ENCODE assay signal across 23 cellular contexts in genomic region chr7:111475959-111476358, GRCh38.
A peak's percentile ranks its signal among the peaks of the same experiment; 100 is the strongest.
DNase-seq lines count a peak whose midpoint lies in the region; ATAC-seq and TF ChIP-seq lines count a peak whose summit lies in the region.
"Had no signal": no experiment of that assay in that cellular context is flagged by ENCODE, and none has a peak within 500 bp of the region (broad histone marks: within the 10 kb centered on the region; RNA-seq: fewer than 3 reads in every experiment).

No MANE protein-coding gene starts in this region.

- no peaks in the 10 kb centered on the region for H3K27me3 ChIP-seq in IMR-90 (ENCODE audit: control insufficient read depth, insufficient read depth, low read length)
- H3K27me3 ChIP-seq in adipocyte (replicated peaks; ENCODE audit: control insufficient read depth, insufficient read depth, low read length), result no peaks in the 10 kb centered on the region
- no peaks in the 10 kb centered on the region for H3K27me3 ChIP-seq in left ventricle myocardium inferior (ENCODE audit: low read depth)
- H3K27me3 ChIP-seq in foreskin keratinocyte, result no peaks in the 10 kb centered on the region
- H3K27me3 ChIP-seq: BE2C; BLaER1 treated with 17β-estradiol and CSF1 and Interleukin-3, amounts not matched to agents 10 nM and 100 nM had no signal

- no peak overlapping the region for H3K4ac ChIP-seq in IMR-90 (ENCODE audit: low read depth, low read length)

- no peak overlapping the region for H3K18ac ChIP-seq in IMR-90 (ENCODE audit: low read depth, low read length)

- DNase-seq in IMR-90 (no peak), adipocyte (ENCODE audit: low read depth) (peak; percentile 40), erythroblast (lab: John Stamatoyannopoulos, UW) (peak; percentile 36 to 38), sciatic nerve (ENCODE audit: low spot score) (no peak), left ventricle myocardium inferior (no peak), foreskin keratinocyte (no peak)
- DNase-seq: 8988T; ACHN; AML-193; BE2C; CD4-positive, alpha-beta T cell; CD8-positive, alpha-beta memory T cell; DMS 273 treated with DMSO at 0.1 percent for 48 hours; DMS79; EL; GDM1; H9; HFFc6 had no signal

- no peak overlapping the region for H2BK20ac ChIP-seq in IMR-90 (ENCODE audit: low read depth, low read length)

- no peak overlapping the region for H3K14ac ChIP-seq in IMR-90 (replicated peaks; ENCODE audit: low read depth, low read length)

- H3K56ac ChIP-seq in IMR-90 (ENCODE audit: extremely low read depth, insufficient read depth, low read length), result no peak overlapping the region

- no peak overlapping the region for H2AK9ac ChIP-seq in IMR-90 (replicated peaks; ENCODE audit: low read depth, low read length, poor library complexity)

- H3K9me1 ChIP-seq in IMR-90 (ENCODE audit: insufficient read depth, low read length), result no peaks in the 10 kb centered on the region

- H3K4me3 ChIP-seq in IMR-90 (ENCODE audit: insufficient read depth, low read depth, low read length), result no peak overlapping the region
- no peak overlapping the region for H3K4me3 ChIP-seq in adipocyte (ENCODE audit: low read length)
- H3K4me3 ChIP-seq in left ventricle myocardium inferior, result no peak overlapping the region
- H3K4me3 ChIP-seq: A549; BLaER1 treated with 17β-estradiol and CSF1 and Interleukin-3, amounts not matched to agents 10 nM and 100 nM; GM12878; GM23338 had no signal

- H3K23ac ChIP-seq in IMR-90 (ENCODE audit: low read depth, low read length), result no peak overlapping the region

- H3K36me3 ChIP-seq in IMR-90 (ENCODE audit: control insufficient read depth, insufficient read depth, low read length) (no peaks in the 10 kb centered on the region), adipocyte (ENCODE audit: control insufficient read depth, insufficient read depth, low read length, severe bottlenecking) (no peaks in the 10 kb centered on the region), left ventricle myocardium inferior (no peaks in the 10 kb centered on the region)
- H3K36me3 ChIP-seq: BE2C; BLaER1 treated with 17β-estradiol and CSF1 and Interleukin-3, amounts not matched to agents 10 nM and 100 nM had no signal

- no peak overlapping the region for H2AFZ ChIP-seq in IMR-90 (replicated peaks; ENCODE audit: low read length, poor library complexity)
- H2AFZ ChIP-seq: GM23338 had no signal

- H4K91ac ChIP-seq in IMR-90 (ENCODE audit: insufficient read depth, low read depth, low read length), result no peak overlapping the region

- POLR2A ChIA-PET in IMR-90 (lab: Charles Lee; ENCODE audit: unreplicated experiment), result no interaction called here

- H4K5ac ChIP-seq in IMR-90 (ENCODE audit: low read depth, low read length), result no peak overlapping the region

- no peak for TF ChIP-seq RAD21 in IMR-90 (IDR thresholded peaks at IDR 0.05; ENCODE audit: low read length)

- H3K9me3 ChIP-seq in IMR-90 (ENCODE audit: control insufficient read depth, insufficient read depth, low read length) (no peaks in the 10 kb centered on the region), adipocyte (ENCODE audit: control insufficient read depth, low read length) (peaks cover 18% of the 10 kb centered on the region), left ventricle myocardium inferior (replicated peaks) (peaks cover 16% of the 10 kb centered on the region)

- ATAC-seq in IMR-90 (ENCODE audit: low read depth) (no peak), sciatic nerve (peak; percentile 60), GM18858 (IDR thresholded peaks at IDR 0.05; ENCODE audit: unreplicated experiment) (no peak), foreskin keratinocyte (no peak)
- ATAC-seq: A549, GM12878, GM23338 had no signal

- no peak for TF ChIP-seq CTCF in IMR-90 (conservative IDR thresholded peaks at IDR 0.05; ENCODE audit: low read depth, low read length)
- TF ChIP-seq CTCF in left ventricle myocardium inferior (IDR thresholded peaks at IDR 0.05; ENCODE audit: borderline replicate concordance), result no peak
- TF ChIP-seq CTCF in foreskin keratinocyte (conservative IDR thresholded peaks at IDR 0.05), result no peak

- no peak overlapping the region for H2BK15ac ChIP-seq in IMR-90 (ENCODE audit: low read depth, low read length)

- no CpG with 5 or more reads among the region's 1 CpG for WGBS in IMR-90 (ENCODE audit: extremely low coverage in 2 of 2, insufficient read length in 1 of 2), 2 experiments

- CTCF ChIA-PET in IMR-90 (lab: Yijun Ruan, JAX), result no interaction called here

- no peak overlapping the region for H2BK5ac ChIP-seq in IMR-90 (ENCODE audit: low read depth, low read length, poor library complexity, severe bottlenecking)

- no TSS peak for BruUV-seq in IMR-90 (replicated peaks; lab: Mats Ljungman, UMichigan)

- H4K20me1 ChIP-seq in IMR-90 (ENCODE audit: insufficient read depth, low read length), result no peaks in the 10 kb centered on the region
- H4K20me1 ChIP-seq: BLaER1 treated with 17β-estradiol and CSF1 and Interleukin-3, amounts not matched to agents 10 nM and 100 nM had no signal

- no peak for TF ChIP-seq POLR2A in IMR-90 (IDR thresholded peaks at IDR 0.05; ENCODE audit: low read depth, low read length)
- no peak for TF ChIP-seq POLR2A in erythroblast (IDR thresholded peaks at IDR 0.05; ENCODE audit: low read length)

- H3K27ac ChIP-seq in IMR-90 (ENCODE audit: insufficient read depth, low read length), result no peak overlapping the region
- no peak overlapping the region for H3K27ac ChIP-seq in left ventricle myocardium inferior (replicated peaks)
- no peak overlapping the region for H3K27ac ChIP-seq in foreskin keratinocyte
- H3K27ac ChIP-seq: A549; BLaER1 treated with 17β-estradiol and CSF1 and Interleukin-3, amounts not matched to agents 10 nM and 100 nM had no signal

- dilution Hi-C loops in IMR-90 (cut with HindIII; ENCODE audit: low sequenced_read_pairs, unreplicated experiment), result no loop called here

- in situ Hi-C loops in IMR-90 (cut with MboI; ENCODE audit: low sequenced_read_pairs), result no loop called here

- no peak overlapping the region for H3K4me2 ChIP-seq in IMR-90 (ENCODE audit: low read depth, low read length)
- H3K4me2 ChIP-seq: A549; BLaER1 treated with 17β-estradiol and CSF1 and Interleukin-3, amounts not matched to agents 10 nM and 100 nM; GM23338 had no signal

- H3K79me1 ChIP-seq in IMR-90 (ENCODE audit: low read depth in 1 of 2, low read length in 2 of 2), result no peaks in the 10 kb centered on the region

- H2AK5ac ChIP-seq in IMR-90 (ENCODE audit: low read depth, low read length), result no peak overlapping the region

- H3K4me1 ChIP-seq in IMR-90 (ENCODE audit: control insufficient read depth, insufficient read depth, low read length), result no peaks in the 10 kb centered on the region
- H3K4me1 ChIP-seq in adipocyte (ENCODE audit: control insufficient read depth, insufficient read depth, low read length), result peaks cover 6% of the 10 kb centered on the region
- no peaks in the 10 kb centered on the region for H3K4me1 ChIP-seq in left ventricle myocardium inferior
- H3K4me1 ChIP-seq in foreskin keratinocyte, result no peaks in the 10 kb centered on the region
- H3K4me1 ChIP-seq: A549; BE2C; BLaER1 treated with 17β-estradiol and CSF1 and Interleukin-3, amounts not matched to agents 10 nM and 100 nM had no signal

- no peak overlapping the region for H2BK120ac ChIP-seq in IMR-90 (ENCODE audit: low read depth, low read length)

- intact Hi-C loops in IMR-90 (cut with micrococcal nuclease), result no loop called here
- intact Hi-C loops in sciatic nerve (cut with DNase I), result no loop called here
- intact Hi-C loops in left ventricle myocardium inferior (cut with micrococcal nuclease), result no loop called here

- no peak overlapping the region for H4K8ac ChIP-seq in IMR-90 (ENCODE audit: low read depth in 2 of 2, low read length in 2 of 2)

- no peak overlapping the region for H3K9ac ChIP-seq in IMR-90 (ENCODE audit: low read depth, low read length)
- no peak overlapping the region for H3K9ac ChIP-seq in adipocyte (ENCODE audit: low read length)
- H3K9ac ChIP-seq: BLaER1 treated with 17β-estradiol and CSF1 and Interleukin-3, amounts not matched to agents 10 nM and 100 nM had no signal

TF ChIP-seq in IMR-90, 13 proteins besides CTCF, POLR2A, EP300 and RAD21:
- TF ChIP-seq RCOR1 (IDR thresholded peaks at IDR 0.05; ENCODE audit: insufficient replicate concordance, low read length) (no peak), FOS (IDR thresholded peaks at IDR 0.05; ENCODE audit: low read depth, low read length) (no peak), SMC3 (IDR thresholded peaks at IDR 0.05; ENCODE audit: low read depth, low read length) (no peak), CEBPB (IDR thresholded peaks at IDR 0.05; ENCODE audit: low read depth, low read length) (peak; percentile 35; the same call in 1 of the 2 replicates)

Comparison
In these comparisons a context has a peak if more than half of its experiments do, and no peak if none do; other contexts are left out.
1. DNase-seq: peak in adipocyte (single experiment) and erythroblast (2 of 2); none in IMR-90 (single experiment), sciatic nerve (single experiment), left ventricle myocardium inferior (single experiment) and foreskin keratinocyte (0 of 2).